In the genomic region with DNA sequence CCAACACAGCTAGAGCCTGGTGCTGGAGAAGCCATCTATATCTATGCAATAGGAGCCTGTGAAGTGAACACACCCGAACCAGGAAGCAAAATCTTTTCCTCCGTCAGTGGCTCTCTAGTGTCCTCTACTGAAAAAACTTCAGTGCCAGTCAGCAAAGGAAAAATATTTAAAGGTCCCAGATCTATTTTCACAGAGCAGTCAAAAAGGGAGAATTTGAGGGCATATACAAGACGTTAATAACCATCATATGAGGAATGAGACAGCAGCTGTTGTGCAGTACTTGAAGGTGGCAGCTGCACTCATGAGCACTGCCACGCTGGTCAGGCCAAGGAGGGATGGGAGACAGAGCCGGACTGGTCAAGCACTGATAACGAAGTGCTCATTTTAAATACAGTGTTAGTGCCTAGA, we compare ENCODE assay signal across 10 cellular contexts. TPM values are rescaled to one million over a fixed set of nuclear protein-coding genes. Genes with fewer than 3 reads are reported as not detected.
DNase-seq lines count a peak whose midpoint lies in the region; ATAC-seq and TF ChIP-seq lines count a peak whose summit lies in the region.
"Had no signal": no experiment of that assay in that cellular context is flagged by ENCODE, and none has a peak within 500 bp of the region (broad histone marks: within the 10 kb centered on the region; RNA-seq: fewer than 3 reads in every experiment).

No MANE protein-coding gene starts in this region.

- H3K36me3 ChIP-seq in trophoblast cell (ENCODE audit: control insufficient read depth in 1 of 2, insufficient read depth in 2 of 2, low read length in 2 of 2) = no peaks in the 10 kb centered on the region

- H2AFZ ChIP-seq in trophoblast cell (ENCODE audit: insufficient read depth, low read length, poor library complexity) = no peak overlapping the region

- H3K18ac ChIP-seq in trophoblast cell (ENCODE audit: low read length) = no peak overlapping the region

- no peaks in the 10 kb centered on the region for H3K27me3 Mint-ChIP-seq in activated T-cell treated with anti-CD3 and anti-CD28 coated beads, Interleukin-2, amount 50 U/mL, for 4 hours (ENCODE audit: low read depth)
- peaks cover 3% of the 10 kb centered on the region for H3K27me3 Mint-ChIP-seq in endothelial cell (ENCODE audit: unreplicated experiment)

- H4K12ac ChIP-seq in trophoblast cell (ENCODE audit: low read depth, low read length) = no peak overlapping the region

- H3K4ac ChIP-seq in trophoblast cell (ENCODE audit: low read depth, low read length) = no peak overlapping the region

- peaks cover 3% of the 10 kb centered on the region for H3K9me3 Mint-ChIP-seq in activated T-cell treated with anti-CD3 and anti-CD28 coated beads, Interleukin-2, amount 50 U/mL, for 4 hours
- H3K9me3 Mint-ChIP-seq in endothelial cell (ENCODE audit: unreplicated experiment) = no peaks in the 10 kb centered on the region

- no peak overlapping the region for H2BK12ac ChIP-seq in trophoblast cell (ENCODE audit: low read length)

- H3K4me1 Mint-ChIP-seq in activated T-cell treated with anti-CD3 and anti-CD28 coated beads, Interleukin-2, amount 50 U/mL, for 4 hours (ENCODE audit: low read depth) = peaks cover 68% of the 10 kb centered on the region
- peaks cover 30% of the 10 kb centered on the region for H3K4me1 Mint-ChIP-seq in endothelial cell (ENCODE audit: unreplicated experiment)

- no peak overlapping the region for H3K9ac ChIP-seq in trophoblast cell (ENCODE audit: low read length)

- H4K8ac ChIP-seq in trophoblast cell (ENCODE audit: low read depth, low read length) = no peak overlapping the region

- H3K4me3 Mint-ChIP-seq in activated T-cell treated with anti-CD3 and anti-CD28 coated beads, Interleukin-2, amount 50 U/mL, for 4 hours = peak overlapping the region; percentile 57
- H3K4me3 Mint-ChIP-seq in endothelial cell (ENCODE audit: unreplicated experiment) = peak overlapping the region; percentile 3

- H3K4me2 ChIP-seq in trophoblast cell (ENCODE audit: low read length) = no peak overlapping the region

- H4K91ac ChIP-seq in trophoblast cell (ENCODE audit: low read depth, low read length) = no peak overlapping the region

- TF ChIP-seq CTCF in endothelial cell (IDR thresholded peaks at IDR 0.05; ENCODE audit: unreplicated experiment) (no peak), GM20000 (IDR thresholded peaks at IDR 0.05; ENCODE audit: extremely low read depth, missing control alignments) (no peak)

- H2AK5ac ChIP-seq in trophoblast cell (ENCODE audit: low read length) = no peak overlapping the region

- H2BK120ac ChIP-seq in trophoblast cell (ENCODE audit: insufficient read depth, low read length, poor library complexity) = no peak overlapping the region

- no peaks in the 10 kb centered on the region for H3K79me1 ChIP-seq in trophoblast cell (ENCODE audit: low read length)

- no peak overlapping the region for H3K4me3 ChIP-seq in trophoblast cell (ENCODE audit: low read depth, low read length)

- H3K14ac ChIP-seq in trophoblast cell (ENCODE audit: low read length) = no peak overlapping the region

- no CpG with 5 or more reads among the region's 6 CpGs for WGBS in trophoblast cell (ENCODE audit: extremely low coverage, insufficient coverage, insufficient read length)

- no peak overlapping the region for H2BK5ac ChIP-seq in trophoblast cell (ENCODE audit: low read depth, low read length, poor library complexity)

- no peak for DNase-seq in activated T-cell treated with anti-CD3 and anti-CD28 coated beads, Interleukin-2, amount 50 U/mL, for 4 hours
- DNase-seq in activated T-cell treated with anti-CD3 and anti-CD28 coated beads for 4 hours = no peak
- DNase-seq in OCI-M1 (lab: John Stamatoyannopoulos, UW) = peak; percentile 68
- DNase-seq in endothelial cell (ENCODE audit: low spot score) = no peak
- peak; percentile 32 to 62 for DNase-seq in trophoblast cell
- no peak for DNase-seq in GM20000 (ENCODE audit: low spot score)
- DNase-seq in D341Med (ENCODE audit: low spot score) = no peak
- DNase-seq: DMS79 treated with DMSO at 0.1 percent for 48 hours, T-helper 9 cell had no signal

- H3K27me3 ChIP-seq in trophoblast cell (ENCODE audit: insufficient read depth, low read length) = no peaks in the 10 kb centered on the region

- no peaks in the 10 kb centered on the region for H3K9me3 ChIP-seq in trophoblast cell (ENCODE audit: insufficient read depth, low read depth, low read length)

- no peaks in the 10 kb centered on the region for H3K79me2 ChIP-seq in trophoblast cell (ENCODE audit: control insufficient read depth, insufficient read depth, low read length, poor library complexity)

- H3K4me1 ChIP-seq in trophoblast cell (ENCODE audit: control insufficient read depth in 1 of 2, insufficient read depth in 2 of 2, low read length in 2 of 2) = no peaks in the 10 kb centered on the region

- H3K27ac Mint-ChIP-seq in endothelial cell (ENCODE audit: unreplicated experiment) = peak overlapping the region; percentile 28

- peaks cover 28% of the 10 kb centered on the region for H3K36me3 Mint-ChIP-seq in activated T-cell treated with anti-CD3 and anti-CD28 coated beads, Interleukin-2, amount 50 U/mL, for 4 hours (ENCODE audit: insufficient read depth)
- no peaks in the 10 kb centered on the region for H3K36me3 Mint-ChIP-seq in endothelial cell (ENCODE audit: low read depth, unreplicated experiment)

- no peak overlapping the region for H3K27ac ChIP-seq in trophoblast cell (ENCODE audit: low read depth, low read length)

- ATAC-seq in activated T-cell treated with anti-CD3 and anti-CD28 coated beads, Interleukin-2, amount 50 U/mL, for 4 hours = peak; percentile 34 to 42
- no peak for ATAC-seq in GM21528 (IDR thresholded peaks at IDR 0.05; ENCODE audit: low FRiP score, unreplicated experiment)

- H3K23ac ChIP-seq in trophoblast cell (ENCODE audit: low read length) = no peak overlapping the region

RNA-seq across cellular contexts. Expression of gene MCUB, which starts 14.4 kb away (rescaled TPM):
- 10 to 100 TPM; 52.2 to 74.7 (median 62.0) TPM for total RNA-seq in activated T-cell treated with anti-CD3 and anti-CD28 coated beads, Interleukin-2, amount 50 U/mL, for 4 hours
- total RNA-seq in endothelial cell (ENCODE audit: unreplicated experiment) = 44.9 TPM
- polyA plus RNA-seq in trophoblast cell (2013) = 3.8 and 3.9 TPM in 2 replicates

Comparison
In these comparisons a context has a peak if more than half of its experiments do, and no peak if none do; other contexts are left out.
1. DNase-seq: peak in OCI-M1 (single experiment) and trophoblast cell (2 of 2); none in activated T-cell treated with anti-CD3 and anti-CD28 coated beads, Interleukin-2, amount 50 U/mL, for 4 hours (single experiment), activated T-cell treated with anti-CD3 and anti-CD28 coated beads for 4 hours (single experiment), endothelial cell (single experiment), GM20000 (single experiment) and D341Med (single experiment).